In the genomic region with DNA sequence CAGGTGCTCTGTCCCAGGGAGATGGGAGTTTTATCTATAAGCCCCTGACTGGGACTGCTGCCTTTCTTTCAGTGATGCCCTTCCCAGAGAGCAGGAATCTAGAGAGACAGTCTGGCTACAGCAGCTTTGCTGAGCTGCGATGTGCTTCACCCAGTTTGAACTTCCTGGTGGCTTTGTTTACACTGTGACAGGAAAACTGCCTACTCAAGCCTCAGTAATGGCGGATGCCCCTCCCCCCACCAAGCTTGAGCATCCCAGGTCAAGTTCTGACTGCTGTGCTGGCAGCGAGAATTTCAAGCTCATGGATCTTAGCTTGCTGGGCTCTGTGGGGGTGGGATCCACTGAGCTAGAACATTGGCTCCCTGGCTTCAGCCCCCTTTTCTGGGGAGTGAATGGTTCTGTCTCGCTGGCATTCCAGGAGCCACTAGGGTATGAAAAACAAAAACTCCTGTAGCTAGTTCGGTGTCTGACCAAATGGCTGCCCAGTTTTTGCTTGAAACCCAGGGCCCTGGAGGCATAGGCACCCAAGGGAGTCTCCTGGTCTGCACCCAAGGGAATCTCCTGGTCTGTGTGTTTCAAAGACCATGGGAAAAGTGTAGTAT, we compare ENCODE assay signal across 1 cellular context.
A peak's percentile ranks its signal among the peaks of the same experiment; 100 is the strongest.
TF ChIP-seq lines count a peak whose summit lies in the region.

No MANE protein-coding gene starts in this region.

TF ChIP-seq in HepG2, 621 proteins besides CTCF, POLR2A, EP300 and RAD21 (continued from another document and continues in another):
- TF ChIP-seq, protein P1, sequence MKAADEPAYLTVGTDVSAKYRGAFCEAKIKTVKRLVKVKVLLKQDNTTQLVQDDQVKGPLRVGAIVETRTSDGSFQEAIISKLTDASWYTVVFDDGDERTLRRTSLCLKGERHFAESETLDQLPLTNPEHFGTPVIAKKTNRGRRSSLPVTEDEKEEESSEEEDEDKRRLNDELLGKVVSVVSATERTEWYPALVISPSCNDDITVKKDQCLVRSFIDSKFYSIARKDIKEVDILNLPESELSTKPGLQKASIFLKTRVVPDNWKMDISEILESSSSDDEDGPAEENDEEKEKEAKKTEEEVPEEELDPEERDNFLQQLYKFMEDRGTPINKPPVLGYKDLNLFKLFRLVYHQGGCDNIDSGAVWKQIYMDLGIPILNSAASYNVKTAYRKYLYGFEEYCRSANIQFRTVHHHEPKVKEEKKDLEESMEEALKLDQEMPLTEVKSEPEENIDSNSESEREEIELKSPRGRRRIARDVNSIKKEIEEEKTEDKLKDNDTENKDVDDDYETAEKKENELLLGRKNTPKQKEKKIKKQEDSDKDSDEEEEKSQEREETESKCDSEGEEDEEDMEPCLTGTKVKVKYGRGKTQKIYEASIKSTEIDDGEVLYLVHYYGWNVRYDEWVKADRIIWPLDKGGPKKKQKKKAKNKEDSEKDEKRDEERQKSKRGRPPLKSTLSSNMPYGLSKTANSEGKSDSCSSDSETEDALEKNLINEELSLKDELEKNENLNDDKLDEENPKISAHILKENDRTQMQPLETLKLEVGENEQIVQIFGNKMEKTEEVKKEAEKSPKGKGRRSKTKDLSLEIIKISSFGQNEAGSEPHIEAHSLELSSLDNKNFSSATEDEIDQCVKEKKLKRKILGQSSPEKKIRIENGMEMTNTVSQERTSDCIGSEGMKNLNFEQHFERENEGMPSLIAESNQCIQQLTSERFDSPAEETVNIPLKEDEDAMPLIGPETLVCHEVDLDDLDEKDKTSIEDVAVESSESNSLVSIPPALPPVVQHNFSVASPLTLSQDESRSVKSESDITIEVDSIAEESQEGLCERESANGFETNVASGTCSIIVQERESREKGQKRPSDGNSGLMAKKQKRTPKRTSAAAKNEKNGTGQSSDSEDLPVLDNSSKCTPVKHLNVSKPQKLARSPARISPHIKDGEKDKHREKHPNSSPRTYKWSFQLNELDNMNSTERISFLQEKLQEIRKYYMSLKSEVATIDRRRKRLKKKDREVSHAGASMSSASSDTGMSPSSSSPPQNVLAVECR (CRISPR knock-in tag; IDR thresholded peaks at IDR 0.05; ENCODE audit: borderline replicate concordance): 0 out of 2 replicates have a peak, but pooled peaks have one; percentile 36
- 0 out of 2 replicates have a peak, but pooled peaks have one; percentile 30 for TF ChIP-seq ERF (CRISPR knock-in tag; IDR thresholded peaks at IDR 0.05)
- TF ChIP-seq, protein P2, sequence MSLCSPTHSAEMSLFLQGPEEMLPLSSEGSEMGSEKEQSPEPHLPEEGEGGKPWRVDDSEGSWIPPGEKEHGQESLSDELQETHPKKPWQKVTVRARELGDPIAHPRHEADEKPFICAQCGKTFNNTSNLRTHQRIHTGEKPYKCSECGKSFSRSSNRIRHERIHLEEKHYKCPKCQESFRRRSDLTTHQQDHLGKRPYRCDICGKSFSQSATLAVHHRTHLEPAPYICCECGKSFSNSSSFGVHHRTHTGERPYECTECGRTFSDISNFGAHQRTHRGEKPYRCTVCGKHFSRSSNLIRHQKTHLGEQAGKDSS (CRISPR knock-in tag; IDR thresholded peaks at IDR 0.05; ENCODE audit: borderline replicate concordance, low read depth): no peak
- TF ChIP-seq, protein P3, sequence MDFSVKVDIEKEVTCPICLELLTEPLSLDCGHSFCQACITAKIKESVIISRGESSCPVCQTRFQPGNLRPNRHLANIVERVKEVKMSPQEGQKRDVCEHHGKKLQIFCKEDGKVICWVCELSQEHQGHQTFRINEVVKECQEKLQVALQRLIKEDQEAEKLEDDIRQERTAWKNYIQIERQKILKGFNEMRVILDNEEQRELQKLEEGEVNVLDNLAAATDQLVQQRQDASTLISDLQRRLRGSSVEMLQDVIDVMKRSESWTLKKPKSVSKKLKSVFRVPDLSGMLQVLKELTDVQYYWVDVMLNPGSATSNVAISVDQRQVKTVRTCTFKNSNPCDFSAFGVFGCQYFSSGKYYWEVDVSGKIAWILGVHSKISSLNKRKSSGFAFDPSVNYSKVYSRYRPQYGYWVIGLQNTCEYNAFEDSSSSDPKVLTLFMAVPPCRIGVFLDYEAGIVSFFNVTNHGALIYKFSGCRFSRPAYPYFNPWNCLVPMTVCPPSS (IDR thresholded peaks at IDR 0.05): no peak
- no peak for TF ChIP-seq PCBP1 (IDR thresholded peaks at IDR 0.05; ENCODE audit: borderline replicate concordance, low read depth, low read length)
- no peak for TF ChIP-seq IRX3 (CRISPR knock-in tag; IDR thresholded peaks at IDR 0.05; ENCODE audit: borderline replicate concordance, low read depth)
- no peak for TF ChIP-seq ZNF326 (CRISPR knock-in tag; IDR thresholded peaks at IDR 0.05; ENCODE audit: borderline replicate concordance)
- no peak for TF ChIP-seq FOSL1 (CRISPR knock-in tag; IDR thresholded peaks at IDR 0.05; ENCODE audit: borderline replicate concordance)
- TF ChIP-seq CENPT (CRISPR knock-in tag; IDR thresholded peaks at IDR 0.05; ENCODE audit: low read depth): no peak
- TF ChIP-seq ZIK1 (CRISPR knock-in tag; IDR thresholded peaks at IDR 0.05; ENCODE audit: borderline replicate concordance, low read depth): no peak
- no peak for TF ChIP-seq SMARCC2 (IDR thresholded peaks at IDR 0.05)
- no peak for TF ChIP-seq FOXC1 (CRISPR knock-in tag; IDR thresholded peaks at IDR 0.05; ENCODE audit: borderline replicate concordance)
- no peak for TF ChIP-seq IKZF1 (IDR thresholded peaks at IDR 0.05)
- no peak for TF ChIP-seq RBM39 (IDR thresholded peaks at IDR 0.05; ENCODE audit: low read depth, low read length, poor library complexity, severe bottlenecking)
- TF ChIP-seq ZFP36 (IDR thresholded peaks at IDR 0.05; ENCODE audit: borderline replicate concordance, low read depth, low read length, partially characterized antibody): no peak
- TF ChIP-seq SIX1 (CRISPR knock-in tag; IDR thresholded peaks at IDR 0.05; ENCODE audit: borderline replicate concordance): no peak
- no peak for TF ChIP-seq ZC3H13 (CRISPR knock-in tag; IDR thresholded peaks at IDR 0.05)
- no peak for TF ChIP-seq CCAR2 (optimal IDR thresholded peaks at IDR 0.05; ENCODE audit: low read depth, low read length)
- TF ChIP-seq, protein P4, sequence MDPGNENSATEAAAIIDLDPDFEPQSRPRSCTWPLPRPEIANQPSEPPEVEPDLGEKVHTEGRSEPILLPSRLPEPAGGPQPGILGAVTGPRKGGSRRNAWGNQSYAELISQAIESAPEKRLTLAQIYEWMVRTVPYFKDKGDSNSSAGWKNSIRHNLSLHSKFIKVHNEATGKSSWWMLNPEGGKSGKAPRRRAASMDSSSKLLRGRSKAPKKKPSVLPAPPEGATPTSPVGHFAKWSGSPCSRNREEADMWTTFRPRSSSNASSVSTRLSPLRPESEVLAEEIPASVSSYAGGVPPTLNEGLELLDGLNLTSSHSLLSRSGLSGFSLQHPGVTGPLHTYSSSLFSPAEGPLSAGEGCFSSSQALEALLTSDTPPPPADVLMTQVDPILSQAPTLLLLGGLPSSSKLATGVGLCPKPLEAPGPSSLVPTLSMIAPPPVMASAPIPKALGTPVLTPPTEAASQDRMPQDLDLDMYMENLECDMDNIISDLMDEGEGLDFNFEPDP (CRISPR knock-in tag; conservative IDR thresholded peaks at IDR 0.05): no peak
- TF ChIP-seq CBX2 (IDR thresholded peaks at IDR 0.05; ENCODE audit: low read depth, low read length): no peak
- TF ChIP-seq CBX2 (CRISPR knock-in tag; IDR thresholded peaks at IDR 0.05; ENCODE audit: low read depth): no peak
- TF ChIP-seq MED13 (CRISPR knock-in tag; IDR thresholded peaks at IDR 0.05): no peak
- TF ChIP-seq, protein P5, sequence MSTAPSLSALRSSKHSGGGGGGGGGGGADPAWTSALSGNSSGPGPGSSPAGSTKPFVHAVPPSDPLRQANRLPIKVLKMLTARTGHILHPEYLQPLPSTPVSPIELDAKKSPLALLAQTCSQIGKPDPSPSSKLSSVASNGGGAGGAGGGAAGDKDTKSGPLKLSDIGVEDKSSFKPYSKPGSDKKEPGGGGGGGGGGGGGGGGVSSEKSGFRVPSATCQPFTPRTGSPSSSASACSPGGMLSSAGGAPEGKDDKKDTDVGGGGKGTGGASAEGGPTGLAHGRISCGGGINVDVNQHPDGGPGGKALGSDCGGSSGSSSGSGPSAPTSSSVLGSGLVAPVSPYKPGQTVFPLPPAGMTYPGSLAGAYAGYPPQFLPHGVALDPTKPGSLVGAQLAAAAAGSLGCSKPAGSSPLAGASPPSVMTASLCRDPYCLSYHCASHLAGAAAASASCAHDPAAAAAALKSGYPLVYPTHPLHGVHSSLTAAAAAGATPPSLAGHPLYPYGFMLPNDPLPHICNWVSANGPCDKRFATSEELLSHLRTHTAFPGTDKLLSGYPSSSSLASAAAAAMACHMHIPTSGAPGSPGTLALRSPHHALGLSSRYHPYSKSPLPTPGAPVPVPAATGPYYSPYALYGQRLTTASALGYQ (CRISPR knock-in tag; IDR thresholded peaks at IDR 0.05): no peak
- TF ChIP-seq, protein P6, sequence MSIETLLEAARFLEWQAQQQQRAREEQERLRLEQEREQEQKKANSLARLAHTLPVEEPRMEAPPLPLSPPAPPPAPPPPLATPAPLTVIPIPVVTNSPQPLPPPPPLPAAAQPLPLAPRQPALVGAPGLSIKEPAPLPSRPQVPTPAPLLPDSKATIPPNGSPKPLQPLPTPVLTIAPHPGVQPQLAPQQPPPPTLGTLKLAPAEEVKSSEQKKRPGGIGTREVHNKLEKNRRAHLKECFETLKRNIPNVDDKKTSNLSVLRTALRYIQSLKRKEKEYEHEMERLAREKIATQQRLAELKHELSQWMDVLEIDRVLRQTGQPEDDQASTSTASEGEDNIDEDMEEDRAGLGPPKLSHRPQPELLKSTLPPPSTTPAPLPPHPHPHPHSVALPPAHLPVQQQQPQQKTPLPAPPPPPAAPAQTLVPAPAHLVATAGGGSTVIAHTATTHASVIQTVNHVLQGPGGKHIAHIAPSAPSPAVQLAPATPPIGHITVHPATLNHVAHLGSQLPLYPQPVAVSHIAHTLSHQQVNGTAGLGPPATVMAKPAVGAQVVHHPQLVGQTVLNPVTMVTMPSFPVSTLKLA (IDR thresholded peaks at IDR 0.05): no peak
- no peak for TF ChIP-seq ZNF121 (CRISPR knock-in tag; IDR thresholded peaks at IDR 0.05)
- TF ChIP-seq, protein P7, sequence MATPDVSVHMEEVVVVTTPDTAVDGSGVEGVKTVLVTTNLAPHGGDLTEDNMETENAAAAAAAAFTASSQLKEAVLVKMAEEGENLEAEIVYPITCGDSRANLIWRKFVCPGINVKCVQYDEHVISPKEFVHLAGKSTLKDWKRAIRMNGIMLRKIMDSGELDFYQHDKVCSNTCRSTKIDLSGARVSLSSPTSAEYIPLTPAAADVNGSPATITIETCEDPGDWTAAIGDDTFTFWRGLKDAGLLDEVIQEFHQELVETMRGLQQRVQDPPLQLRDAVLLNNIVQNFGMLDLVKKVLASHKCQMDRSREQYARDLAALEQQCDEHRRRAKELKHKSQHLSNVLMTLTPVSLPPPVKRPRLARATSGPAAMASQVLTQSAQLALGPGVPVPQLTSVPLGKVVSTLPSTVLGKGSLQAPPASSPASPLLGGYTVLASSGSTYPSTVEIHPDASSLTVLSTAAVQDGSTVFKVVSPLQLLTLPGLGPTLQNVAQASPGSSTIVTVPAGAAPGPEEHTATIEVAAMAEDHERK (CRISPR knock-in tag; IDR thresholded peaks at IDR 0.05; ENCODE audit: low read depth): no peak
- no peak for TF ChIP-seq JUNB (CRISPR knock-in tag; IDR thresholded peaks at IDR 0.05; ENCODE audit: borderline replicate concordance)
- no peak for TF ChIP-seq SP2 (CRISPR knock-in tag; IDR thresholded peaks at IDR 0.05)
- no peak for TF ChIP-seq ZFX (CRISPR knock-in tag; IDR thresholded peaks at IDR 0.05; ENCODE audit: low read depth)
- TF ChIP-seq ZNF768 (CRISPR knock-in tag; IDR thresholded peaks at IDR 0.05): no peak
- no peak for TF ChIP-seq ZBTB8A (CRISPR knock-in tag; IDR thresholded peaks at IDR 0.05; ENCODE audit: borderline replicate concordance, low read depth)
- TF ChIP-seq ARNT2 (CRISPR knock-in tag; IDR thresholded peaks at IDR 0.05; ENCODE audit: low read depth): no peak
- peak; percentile 74 for TF ChIP-seq TARDBP (CRISPR knock-in tag; IDR thresholded peaks at IDR 0.05)
- no peak for TF ChIP-seq ARNT (IDR thresholded peaks at IDR 0.05)
- no peak for TF ChIP-seq RBM22 (optimal IDR thresholded peaks at IDR 0.05; ENCODE audit: low read length)
- no peak for TF ChIP-seq TGIF2 (CRISPR knock-in tag; IDR thresholded peaks at IDR 0.05)
- TF ChIP-seq, protein P8, sequence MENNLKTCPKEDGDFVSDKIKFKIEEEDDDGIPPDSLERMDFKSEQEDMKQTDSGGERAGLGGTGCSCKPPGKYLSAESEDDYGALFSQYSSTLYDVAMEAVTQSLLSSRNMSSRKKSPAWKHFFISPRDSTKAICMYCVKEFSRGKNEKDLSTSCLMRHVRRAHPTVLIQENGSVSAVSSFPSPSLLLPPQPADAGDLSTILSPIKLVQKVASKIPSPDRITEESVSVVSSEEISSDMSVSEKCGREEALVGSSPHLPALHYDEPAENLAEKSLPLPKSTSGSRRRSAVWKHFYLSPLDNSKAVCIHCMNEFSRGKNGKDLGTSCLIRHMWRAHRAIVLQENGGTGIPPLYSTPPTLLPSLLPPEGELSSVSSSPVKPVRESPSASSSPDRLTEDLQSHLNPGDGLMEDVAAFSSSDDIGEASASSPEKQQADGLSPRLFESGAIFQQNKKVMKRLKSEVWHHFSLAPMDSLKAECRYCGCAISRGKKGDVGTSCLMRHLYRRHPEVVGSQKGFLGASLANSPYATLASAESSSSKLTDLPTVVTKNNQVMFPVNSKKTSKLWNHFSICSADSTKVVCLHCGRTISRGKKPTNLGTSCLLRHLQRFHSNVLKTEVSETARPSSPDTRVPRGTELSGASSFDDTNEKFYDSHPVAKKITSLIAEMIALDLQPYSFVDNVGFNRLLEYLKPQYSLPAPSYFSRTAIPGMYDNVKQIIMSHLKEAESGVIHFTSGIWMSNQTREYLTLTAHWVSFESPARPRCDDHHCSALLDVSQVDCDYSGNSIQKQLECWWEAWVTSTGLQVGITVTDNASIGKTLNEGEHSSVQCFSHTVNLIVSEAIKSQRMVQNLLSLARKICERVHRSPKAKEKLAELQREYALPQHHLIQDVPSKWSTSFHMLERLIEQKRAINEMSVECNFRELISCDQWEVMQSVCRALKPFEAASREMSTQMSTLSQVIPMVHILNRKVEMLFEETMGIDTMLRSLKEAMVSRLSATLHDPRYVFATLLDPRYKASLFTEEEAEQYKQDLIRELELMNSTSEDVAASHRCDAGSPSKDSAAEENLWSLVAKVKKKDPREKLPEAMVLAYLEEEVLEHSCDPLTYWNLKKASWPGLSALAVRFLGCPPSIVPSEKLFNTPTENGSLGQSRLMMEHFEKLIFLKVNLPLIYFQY (CRISPR knock-in tag; IDR thresholded peaks at IDR 0.05; ENCODE audit: borderline replicate concordance): no peak
- no peak for TF ChIP-seq ZNF615 (CRISPR knock-in tag; IDR thresholded peaks at IDR 0.05; ENCODE audit: borderline replicate concordance)
- no peak for TF ChIP-seq ZSCAN21 (CRISPR knock-in tag; IDR thresholded peaks at IDR 0.05; ENCODE audit: borderline replicate concordance)
- TF ChIP-seq ZSCAN20 (CRISPR knock-in tag; IDR thresholded peaks at IDR 0.05; ENCODE audit: borderline replicate concordance): no peak
- TF ChIP-seq HMG20B (CRISPR knock-in tag; conservative IDR thresholded peaks at IDR 0.05): no peak
- TF ChIP-seq, protein P9, sequence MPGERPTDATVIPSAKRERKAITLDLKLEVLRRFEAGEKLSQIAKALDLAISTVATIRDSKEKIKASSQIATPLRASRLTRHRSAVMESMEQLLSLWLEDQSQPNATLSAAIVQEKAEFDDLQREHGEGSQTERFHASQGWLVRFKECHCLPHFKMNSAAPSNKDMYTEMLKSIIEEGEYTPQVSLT (CRISPR knock-in tag; IDR thresholded peaks at IDR 0.05; ENCODE audit: borderline replicate concordance, low read depth): no peak
- 0 out of 2 replicates have a peak, but pooled peaks have one; percentile 35 for TF ChIP-seq PPARG (CRISPR knock-in tag; conservative IDR thresholded peaks at IDR 0.05)
